Comparison of ENCODE assay signal across 27 cellular contexts in the genomic region with DNA sequence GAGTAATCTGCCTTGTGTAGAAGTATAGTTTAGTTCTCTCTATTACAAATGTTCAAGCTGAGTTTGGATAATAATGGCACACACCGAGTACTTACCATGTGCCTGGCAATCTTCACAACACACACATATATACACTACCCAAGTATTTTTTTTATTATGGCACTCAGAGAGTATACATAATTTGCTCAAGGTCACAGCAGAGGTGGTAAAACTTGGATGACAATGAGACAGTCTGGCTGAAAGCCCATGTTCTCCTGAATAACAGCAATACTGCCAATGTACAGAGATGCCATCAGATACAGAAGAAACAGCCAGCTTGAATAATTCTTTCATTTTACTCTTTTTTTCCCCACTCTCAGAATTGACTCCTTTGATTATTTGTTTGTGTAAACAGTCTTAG.
"Had no signal": no experiment of that assay in that cellular context is flagged by ENCODE, and none has a peak within 500 bp of the region (broad histone marks: within the 10 kb centered on the region; RNA-seq: fewer than 3 reads in every experiment).

No MANE protein-coding gene starts in this region.

- H3K36me3 ChIP-seq: brain microvascular endothelial cell had no signal

- ATAC-seq: activated naive CD4-positive, alpha-beta T cell treated with anti-CD3 and anti-CD28 coated beads, Interleukin-2, amount 50 U/mL, for 72 hours; activated T-cell treated with anti-CD3 and anti-CD28 coated beads, Interleukin-2, amount 50 U/mL, for 72 hours; esophagus mucosa; T-helper 17 cell had no signal

- DNase-seq: activated CD4-positive, alpha-beta memory T cell treated with anti-CD3 and anti-CD28 coated beads, Interleukin-2, amount 10 ng/mL, durations not matched to agents 7 days and 5 days; activated CD4-positive, alpha-beta T cell treated with anti-CD3 and anti-CD28 coated beads for 1 hour; activated CD4-positive, alpha-beta T cell treated with anti-CD3 and anti-CD28 coated beads for 4 hours; activated CD4-positive, alpha-beta T cell treated with anti-CD3 and anti-CD28 coated beads, Interleukin-2, amount 10 ng/mL, durations not matched to agents 7 days and 5 days; activated CD4-positive, alpha-beta T cell treated with anti-CD3 and anti-CD28 coated beads, Interleukin-2, amount 50 U/mL, for 4 hours; activated CD4-positive, CD25-positive, alpha-beta regulatory T cell; activated CD8-positive, alpha-beta memory T cell treated with anti-CD3 and anti-CD28 coated beads, Interleukin-2, amount 50 U/mL, for 48 hours; activated gamma-delta T cell; activated naive CD4-positive, alpha-beta T cell; activated naive CD4-positive, alpha-beta T cell treated with anti-CD3 and anti-CD28 coated beads, Interleukin-2, amount 10 ng/mL, durations not matched to agents 7 days and 5 days; activated naive CD8-positive, alpha-beta T cell treated with anti-CD3 and anti-CD28 coated beads, Interleukin-2, amount 10 ng/mL, durations not matched to agents 7 days and 5 days; activated T-cell treated with anti-CD3 and anti-CD28 coated beads for 4 hours; activated T-cell treated with anti-CD3 and anti-CD28 coated beads, Interleukin-2, amount 50 U/mL, for 24 hours; activated T-cell treated with anti-CD3 and anti-CD28 coated beads, Interleukin-2, amount 50 U/mL, for 72 hours; anterior cingulate cortex; brain microvascular endothelial cell; cortex of kidney; dermis blood vessel endothelial cell; effector CD8-positive, alpha-beta T cell; endodermal cell; foreskin fibroblast; head of caudate nucleus; T-helper 1 cell; T-helper 17 cell; T1000 had no signal

- H3K27ac ChIP-seq: brain microvascular endothelial cell had no signal

- H3K27me3 ChIP-seq: brain microvascular endothelial cell had no signal
